Comparison of ENCODE assay signal across 21 cellular contexts in genomic region chr12:99063182-99063581, GRCh38.
A peak's percentile ranks its signal among the peaks of the same experiment; 100 is the strongest.
DNase-seq lines count a peak whose midpoint lies in the region; ATAC-seq and TF ChIP-seq lines count a peak whose summit lies in the region.
"Had no signal": no experiment of that assay in that cellular context is flagged by ENCODE, and none has a peak within 500 bp of the region (broad histone marks: within the 10 kb centered on the region; RNA-seq: fewer than 3 reads in every experiment).

No MANE protein-coding gene starts in this region.

- DNase-seq in G401 (ENCODE audit: low spot score), result peak; percentile 85
- peak; percentile 83 for DNase-seq in cerebellar cortex (ENCODE audit: low spot score)
- no peak for DNase-seq in neural progenitor cell (ENCODE audit: low spot score)
- peak; percentile 16 to 31 for DNase-seq in gastrocnemius medialis
- DNase-seq in DMS79 treated with DMSO at 0.1 percent for 48 hours (lab: John Stamatoyannopoulos, UW), result no peak
- no peak for DNase-seq in NCI-H1105 treated with DMSO at 0.1 percent for 48 hours (lab: John Stamatoyannopoulos, UW)
- DNase-seq in lower leg skin (ENCODE audit: low spot score in 2 of 2), result no peak
- no peak for DNase-seq in WTC11 (ENCODE audit: low spot score)
- DNase-seq: Caco-2; CD4-positive, CD25-positive, alpha-beta regulatory T cell; CD8-positive, alpha-beta T cell; DMS 273 treated with DMSO at 0.1 percent for 48 hours; DMS79; GM23248; H7; HCEC 1CT had no signal

- no peak overlapping the region for H2AFZ ChIP-seq in neural progenitor cell (replicated peaks)
- H2AFZ ChIP-seq: GM23248 had no signal

- H3K9me3 Mint-ChIP-seq in neural progenitor cell (no peaks in the 10 kb centered on the region), WTC11 (no peaks in the 10 kb centered on the region)
- H3K9me3 Mint-ChIP-seq: CD8-positive, alpha-beta T cell had no signal

- POLR2A ChIA-PET in WTC11 (lab: Charles Lee), result no interaction called here

- H3K27me3 ChIP-seq in neural progenitor cell (no peaks in the 10 kb centered on the region), gastrocnemius medialis (no peaks in the 10 kb centered on the region)
- H3K27me3 ChIP-seq: BLaER1 had no signal

- H3K36me3 Mint-ChIP-seq in neural progenitor cell (no peaks in the 10 kb centered on the region), WTC11 (no peaks in the 10 kb centered on the region)
- H3K36me3 Mint-ChIP-seq: CD4-positive, CD25-positive, alpha-beta regulatory T cell; CD8-positive, alpha-beta T cell had no signal

- TF ChIP-seq POLR2A in gastrocnemius medialis (IDR thresholded peaks at IDR 0.05) (no peak), lower leg skin (IDR thresholded peaks at IDR 0.05) (no peak)

- no peak overlapping the region for H3K4me2 ChIP-seq in neural progenitor cell
- H3K4me2 ChIP-seq: BLaER1 had no signal

- intact Hi-C loops in gastrocnemius medialis (cut with DNase I; ENCODE audit: low total_unique reads), result loop anchor here (5.0 kb wide), 1 partner anchor 879 kb away; no protein-coding TSS in a partner anchor
- intact Hi-C loops in lower leg skin (cut with DNase I; ENCODE audit: low total_unique reads), result no loop called here

- H3K36me3 ChIP-seq in neural progenitor cell, result no peaks in the 10 kb centered on the region
- H3K36me3 ChIP-seq in gastrocnemius medialis, result no peaks in the 10 kb centered on the region

- no peaks in the 10 kb centered on the region for H3K27me3 Mint-ChIP-seq in neural progenitor cell (ENCODE audit: insufficient read depth, low read depth)
- H3K27me3 Mint-ChIP-seq in WTC11 (ENCODE audit: low read depth), result no peaks in the 10 kb centered on the region
- H3K27me3 Mint-ChIP-seq: B cell; CD4-positive, CD25-positive, alpha-beta regulatory T cell had no signal

- H3K4me3 Mint-ChIP-seq in neural progenitor cell, result no peak overlapping the region
- no peak overlapping the region for H3K4me3 Mint-ChIP-seq in WTC11
- H3K4me3 Mint-ChIP-seq: B cell; CD8-positive, alpha-beta T cell had no signal

- H3K4me1 ChIP-seq in neural progenitor cell (peaks cover 8% of the 10 kb centered on the region), gastrocnemius medialis (peaks cover 4 to 40% of the 10 kb centered on the region in 2 donors)
- H3K4me1 ChIP-seq: Caco-2 had no signal

- H3F3A ChIP-seq in neural progenitor cell (ENCODE audit: low read depth), result no peaks in the 10 kb centered on the region

- H3K4me1 Mint-ChIP-seq in neural progenitor cell (peaks cover 23% of the 10 kb centered on the region), WTC11 (peaks cover 6% of the 10 kb centered on the region)
- H3K4me1 Mint-ChIP-seq: B cell; CD4-positive, CD25-positive, alpha-beta regulatory T cell had no signal

- in situ Hi-C loops in G401 (cut with HindIII; ENCODE audit: low sequenced_read_pairs) (no loop called here), gastrocnemius medialis (cut with MboI; ENCODE audit: low sequenced_read_pairs in 4 of 4) (no loop called here)

- no peak for TF ChIP-seq CTCF in neural progenitor cell (IDR thresholded peaks at IDR 0.05)
- no peak for TF ChIP-seq CTCF in gastrocnemius medialis (IDR thresholded peaks at IDR 0.05 in 4 of 5, conservative IDR thresholded peaks at IDR 0.05 in 1 of 5)
- no peak for TF ChIP-seq CTCF in lower leg skin (IDR thresholded peaks at IDR 0.05)
- no peak for TF ChIP-seq CTCF in WTC11 (IDR thresholded peaks at IDR 0.05)

- H3K9me3 ChIP-seq in neural progenitor cell (ENCODE audit: low read depth) (no peaks in the 10 kb centered on the region), gastrocnemius medialis (no peaks in the 10 kb centered on the region)
- H3K9me3 ChIP-seq: BLaER1, Caco-2 had no signal

- H3K9ac ChIP-seq in neural progenitor cell, result no peak overlapping the region
- H3K9ac ChIP-seq: BLaER1, GM23248 had no signal

- CTCF ChIA-PET in WTC11 (lab: Charles Lee), result no interaction called here

- WGBS in lower leg skin, 2 donors, result 74 to 76% methylated on average over 4 of the region's 4 CpGs

- H3K79me2 ChIP-seq in neural progenitor cell (ENCODE audit: low read depth), result no peaks in the 10 kb centered on the region

- peak; percentile 63 to 65 for ATAC-seq in gastrocnemius medialis
- ATAC-seq in WTC11, result no peak
- ATAC-seq: CD8-positive, alpha-beta T cell; GM12878 had no signal

- H3K27ac ChIP-seq in neural progenitor cell, result no peak overlapping the region
- H3K27ac ChIP-seq in gastrocnemius medialis, result peak overlapping the region in 3 of 4 donors; percentile 49 to 75 (median 58)
- H3K27ac ChIP-seq: 22Rv1, BLaER1, C4-2B, GM23248 had no signal

- H3K27ac Mint-ChIP-seq in neural progenitor cell (peak overlapping the region; percentile 74), WTC11 (no peak overlapping the region)
- H3K27ac Mint-ChIP-seq: B cell; CD4-positive, CD25-positive, alpha-beta regulatory T cell; CD8-positive, alpha-beta T cell had no signal

- no peaks in the 10 kb centered on the region for H4K20me1 ChIP-seq in neural progenitor cell (ENCODE audit: low read depth)
- H4K20me1 ChIP-seq: BLaER1 had no signal

- H3K4me3 ChIP-seq in neural progenitor cell, result no peak overlapping the region
- H3K4me3 ChIP-seq in gastrocnemius medialis, result no peak overlapping the region
- H3K4me3 ChIP-seq in lower leg skin (ENCODE audit: low read depth, poor library complexity, severe bottlenecking), result no peak overlapping the region
- H3K4me3 ChIP-seq: BLaER1, GM12878, GM23248 had no signal

TF ChIP-seq in WTC11, 78 proteins besides CTCF, POLR2A, EP300 and RAD21 (continues in another document):
- no peak for TF ChIP-seq ZNF425 (CRISPR knock-in tag; conservative IDR thresholded peaks at IDR 0.05)
- no peak for TF ChIP-seq MAX (CRISPR knock-in tag; IDR thresholded peaks at IDR 0.05)
- TF ChIP-seq NR2C2 (CRISPR knock-in tag; IDR thresholded peaks at IDR 0.05), result no peak
- no peak for TF ChIP-seq ZNF219 (CRISPR knock-in tag; IDR thresholded peaks at IDR 0.05; ENCODE audit: borderline replicate concordance)
- no peak for TF ChIP-seq ZNF671 (CRISPR knock-in tag; IDR thresholded peaks at IDR 0.05)
- no peak for TF ChIP-seq ZNF416 (CRISPR knock-in tag; IDR thresholded peaks at IDR 0.05)
- no peak for TF ChIP-seq ZNF263 (CRISPR knock-in tag; IDR thresholded peaks at IDR 0.05; ENCODE audit: low read depth)
- no peak for TF ChIP-seq TEAD1 (CRISPR knock-in tag; IDR thresholded peaks at IDR 0.05)
- TF ChIP-seq SMAD3 (CRISPR knock-in tag; IDR thresholded peaks at IDR 0.05; ENCODE audit: borderline replicate concordance), result no peak
- no peak for TF ChIP-seq ATF2 (CRISPR knock-in tag; IDR thresholded peaks at IDR 0.05; ENCODE audit: borderline replicate concordance, low read depth)
- TF ChIP-seq ERG (CRISPR knock-in tag; IDR thresholded peaks at IDR 0.05), result no peak
- TF ChIP-seq FOXJ3 (CRISPR knock-in tag; IDR thresholded peaks at IDR 0.05; ENCODE audit: borderline replicate concordance), result no peak
- no peak for TF ChIP-seq E2F1 (CRISPR knock-in tag; IDR thresholded peaks at IDR 0.05)

Comparison
In these comparisons a context has a peak if more than half of its experiments do, and no peak if none do; other contexts are left out.
1. DNase-seq: peak in G401 (single experiment), cerebellar cortex (single experiment) and gastrocnemius medialis (2 of 2); none in neural progenitor cell (single experiment), DMS79 treated with DMSO at 0.1 percent for 48 hours (single experiment), NCI-H1105 treated with DMSO at 0.1 percent for 48 hours (single experiment), lower leg skin (0 of 2) and WTC11 (single experiment).